ENCODE assay signal across 10 cellular contexts in the genomic region with DNA sequence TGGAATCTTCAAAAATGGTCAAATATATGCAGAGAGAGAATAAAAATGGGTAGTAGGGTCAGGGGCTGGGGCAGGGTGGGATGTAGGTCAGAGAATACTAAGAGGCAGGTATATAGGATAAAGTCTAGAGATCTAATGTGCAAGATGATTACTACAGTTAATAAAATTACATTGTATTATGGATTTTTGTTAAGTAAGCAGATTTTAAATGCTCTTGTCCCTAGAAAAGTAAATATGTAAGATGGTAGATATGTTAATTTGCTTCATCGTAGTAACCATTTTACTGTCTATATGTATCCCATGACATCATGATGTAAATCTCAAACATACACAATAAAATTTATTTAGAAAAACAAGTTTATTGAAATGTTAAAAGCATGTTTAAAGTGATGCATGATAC.
"Had no signal": no experiment of that assay in that cellular context is flagged by ENCODE, and none has a peak within 500 bp of the region (broad histone marks: within the 10 kb centered on the region; RNA-seq: fewer than 3 reads in every experiment).

No MANE protein-coding gene starts in this region.

- H3K27ac ChIP-seq: KMS-11 had no signal

- H2AFZ ChIP-seq: GM23338 had no signal

- FAIRE-seq: H1, H54, HTR-8/SVneo had no signal

- H3K4me2 ChIP-seq: GM23338, KMS-11 had no signal

- H3K4me3 ChIP-seq: GM23338 had no signal

- H3K9ac ChIP-seq: KMS-11 had no signal

- DNase-seq: H9, HCEC 1CT, HFFc6, Karpas-422, KBM-7 had no signal

- ATAC-seq: GM23338 had no signal
